In genomic region chr11:72735495-72736027, GRCh38 we compare ENCODE assay signal across 1 cellular context.
TF ChIP-seq lines count a peak whose summit lies in the region.

No MANE protein-coding gene starts in this region.

TF ChIP-seq in GM23338, 12 proteins besides CTCF, POLR2A, EP300 and RAD21 (continued from another document):
- TF ChIP-seq ZNF462 (CRISPR knock-in tag; IDR thresholded peaks at IDR 0.05) (no peak), EZH2phosphoT487 (IDR thresholded peaks at IDR 0.05; ENCODE audit: unreplicated experiment) (no peak), STAT1 (IDR thresholded peaks at IDR 0.05; ENCODE audit: unreplicated experiment) (no peak)
